ENCODE assay signal across 23 cellular contexts in the genomic region with DNA sequence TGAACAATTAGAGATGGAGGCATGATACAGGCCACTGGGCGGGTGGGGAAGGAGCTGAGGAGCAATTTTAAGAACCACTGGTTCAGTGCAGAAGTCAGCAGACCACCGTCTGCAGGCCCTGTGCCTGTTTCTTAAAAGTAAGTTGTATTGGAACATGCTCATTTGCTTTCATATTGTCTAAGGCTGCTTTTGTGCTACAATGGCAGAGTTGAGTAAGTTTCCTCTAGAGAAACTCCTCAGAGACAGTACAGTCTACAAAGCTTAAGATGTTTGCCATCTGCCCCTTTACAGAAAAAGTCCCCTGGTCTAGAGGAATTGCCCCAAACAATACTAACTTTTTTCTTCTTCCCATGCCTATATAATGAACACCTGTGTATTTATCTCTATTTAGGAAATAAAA. TPM values are rescaled to one million over a fixed set of nuclear protein-coding genes. Genes with fewer than 3 reads are reported as not detected.
DNase-seq lines count a peak whose midpoint lies in the region; ATAC-seq, FAIRE-seq and TF ChIP-seq lines count a peak whose summit lies in the region.
"Had no signal": no experiment of that assay in that cellular context is flagged by ENCODE, and none has a peak within 500 bp of the region (broad histone marks: within the 10 kb centered on the region; RNA-seq: fewer than 3 reads in every experiment).

No MANE protein-coding gene starts in this region.

- WGBS in psoas muscle, 3 donors, result 81 to 88% (median 88%) methylated on average over 2 of the region's 2 CpGs

- TF ChIP-seq CTCF in psoas muscle (IDR thresholded peaks at IDR 0.05), result no peak
- TF ChIP-seq CTCF in MM.1S (IDR thresholded peaks at IDR 0.05; ENCODE audit: low read length), result no peak

- H3K9me3 ChIP-seq in psoas muscle (no peaks in the 10 kb centered on the region), MM.1S (replicated peaks; ENCODE audit: insufficient read depth, low read length) (no peaks in the 10 kb centered on the region)
- H3K9me3 ChIP-seq: A549; BE2C; BLaER1 treated with 17β-estradiol and CSF1 and Interleukin-3, amounts not matched to agents 10 nM and 100 nM had no signal

- H3K4me3 ChIP-seq in psoas muscle (no peak overlapping the region), MM.1S (ENCODE audit: low read length) (no peak overlapping the region)
- H3K4me3 ChIP-seq: A549; BLaER1 treated with 17β-estradiol and CSF1 and Interleukin-3, amounts not matched to agents 10 nM and 100 nM; GM23248 had no signal

- H3K36me3 ChIP-seq in psoas muscle (ENCODE audit: insufficient read depth in 1 of 2, low read depth in 1 of 2), result peaks cover 0 to 20% of the 10 kb centered on the region in 2 donors
- 0 out of 2 replicates have a peak, but pooled peaks cover 1% of the 10 kb centered on the region for H3K36me3 ChIP-seq in MM.1S (replicated peaks; ENCODE audit: insufficient read depth, low read length)
- H3K36me3 ChIP-seq: BE2C had no signal

- TF ChIP-seq POLR2A in GM12892 (IDR thresholded peaks at IDR 0.05; ENCODE audit: low read depth, low read length), result no peak

- no peaks in the 10 kb centered on the region for H3K27me3 ChIP-seq in psoas muscle (ENCODE audit: insufficient read depth in 3 of 3, low read length in 2 of 3)
- no peaks in the 10 kb centered on the region for H3K27me3 ChIP-seq in MM.1S (replicated peaks; ENCODE audit: insufficient read depth, low read length)
- H3K27me3 ChIP-seq: BE2C; BLaER1 treated with 17β-estradiol and CSF1 and Interleukin-3, amounts not matched to agents 10 nM and 100 nM had no signal

- peak; percentile 48 for FAIRE-seq in GM12892 (lab: Jason Lieb, UNC)
- FAIRE-seq: A549, D721Med, GM19239, H1 had no signal

- in situ Hi-C loops in SK-MEL-5 (cut with HindIII; ENCODE audit: low pct_unique_long_range_greater_than_20kb, low sequenced_read_pairs), result no loop called here

- H3K4me1 ChIP-seq in psoas muscle (peaks cover 43% of the 10 kb centered on the region), MM.1S (ENCODE audit: low read length) (peaks cover 19% of the 10 kb centered on the region)
- H3K4me1 ChIP-seq: A549, BE2C had no signal

- intact Hi-C loops in psoas muscle (cut with DNase I), result no loop called here

- H4K20me1 ChIP-seq in MM.1S (ENCODE audit: insufficient read depth, low read length), result no peaks in the 10 kb centered on the region

- H3K9me2 ChIP-seq in MM.1S (replicated peaks; ENCODE audit: insufficient read depth, low read length), result no peaks in the 10 kb centered on the region

- DNase-seq in GM12892 (ENCODE audit: insufficient read length), result no peak
- peak; percentile 20 for DNase-seq in SK-MEL-5 (ENCODE audit: low read depth, low spot score)
- DNase-seq in psoas muscle, result no peak
- DNase-seq in midbrain (lab: John Stamatoyannopoulos, UW), result no peak
- no peak for DNase-seq in NCI-H345 treated with DMSO at 0.1 percent for 48 hours (lab: John Stamatoyannopoulos, UW; ENCODE audit: unreplicated experiment)
- DNase-seq in MM.1S, result no peak
- DNase-seq: 8988T; ACHN; AML-193; BE2C; CD4-positive, alpha-beta T cell; CD8-positive, alpha-beta memory T cell; DMS53; DMS79 treated with DMSO at 0.1 percent for 48 hours; GF-D8; GM23248; H7; HCEC 1CT had no signal

- no peak overlapping the region for H2AFZ ChIP-seq in MM.1S (ENCODE audit: low read length)
- H2AFZ ChIP-seq: GM23248 had no signal

- H3K4me2 ChIP-seq in MM.1S (ENCODE audit: low read depth, low read length), result no peak overlapping the region
- H3K4me2 ChIP-seq: A549; BLaER1 treated with 17β-estradiol and CSF1 and Interleukin-3, amounts not matched to agents 10 nM and 100 nM had no signal

- H3K9ac ChIP-seq in MM.1S (ENCODE audit: low read length), result no peak overlapping the region
- H3K9ac ChIP-seq: BLaER1 treated with 17β-estradiol and CSF1 and Interleukin-3, amounts not matched to agents 10 nM and 100 nM; GM23248 had no signal

- peaks cover 24% of the 10 kb centered on the region for H3K79me2 ChIP-seq in MM.1S (ENCODE audit: low read length)

- H3F3A ChIP-seq in MM.1S (ENCODE audit: insufficient read depth, low read length), result peaks cover 9% of the 10 kb centered on the region

- no peak for ATAC-seq in psoas muscle
- ATAC-seq: A549 had no signal

- H3K27ac ChIP-seq in psoas muscle, result peak overlapping the region; percentile 75
- H3K27ac ChIP-seq in MM.1S (ENCODE audit: low read length), result no peak overlapping the region
- H3K27ac ChIP-seq: A549, GM23248 had no signal

RNA-seq across cellular contexts. Expression of gene UBE2J1, which starts 28.5 kb away (rescaled TPM):
- polyA plus RNA-seq in GM12892 (2012; ENCODE audit: missing spikeins), result 79.4 TPM
- total RNA-seq in SK-MEL-5 (2014; rRNA removed; shearing (Covaris generic)), result 46.1 and 47.8 TPM in 2 replicates
- polyA plus RNA-seq in SK-MEL-5 (2015; cell fraction: cytosol; rRNA removed), result 28.9 and 34.9 TPM in 2 replicates
- polyA plus RNA-seq in SK-MEL-5 (2015; cell fraction: nucleus; rRNA removed), result 15.4 TPM in 2 replicates
- 10 to 100 TPM; 11.5 to 21.6 (median 17.4) TPM for total RNA-seq in psoas muscle
- polyA plus RNA-seq in psoas muscle, result 10 to 100 TPM; 10.0 to 20.7 (median 12.9) TPM

RNA-seq across cellular contexts. Expression of gene RRAGD, which starts 31.0 kb away (rescaled TPM):
- 29.6 TPM for polyA plus RNA-seq in GM12892 (2012; ENCODE audit: missing spikeins)
- total RNA-seq in SK-MEL-5 (2014; rRNA removed; shearing (Covaris generic)), result 145 and 165 TPM in 2 replicates
- polyA plus RNA-seq in SK-MEL-5 (2015; cell fraction: cytosol; rRNA removed), result 42.8 and 60.4 TPM in 2 replicates
- 10.3 and 16.5 TPM in 2 replicates for polyA plus RNA-seq in SK-MEL-5 (2015; cell fraction: nucleus; rRNA removed)
- total RNA-seq in psoas muscle, result 100 to 1,000 TPM; 105 to 148 (median 125) TPM
- polyA plus RNA-seq in psoas muscle, result 100 to 1,000 TPM in 1 of 3 donors, 10 to 100 TPM in 2; 34.8 to 163 (median 70.8) TPM
- total RNA-seq: GM23248 had no signal
- polyA plus RNA-seq: GM23248 had no signal

RNA-seq across cellular contexts. Expression of gene ANKRD6, which starts 51.9 kb away (rescaled TPM):
- polyA plus RNA-seq in GM12892 (2012; ENCODE audit: missing spikeins), result 4.3 TPM
- 19.3 and 28.1 TPM in 2 replicates for total RNA-seq in SK-MEL-5 (2014; rRNA removed; shearing (Covaris generic))
- polyA plus RNA-seq in SK-MEL-5 (2015; cell fraction: cytosol; rRNA removed), result 15.1 and 16.9 TPM in 2 replicates
- 55.4 and 89.5 TPM in 2 replicates for polyA plus RNA-seq in SK-MEL-5 (2015; cell fraction: nucleus; rRNA removed)
- total RNA-seq in psoas muscle, result 1 to 10 TPM; 2.4 to 9.0 (median 4.6) TPM
- 1 to 10 TPM; 1.2 to 2.3 (median 1.8) TPM for polyA plus RNA-seq in psoas muscle
